ENCODE assay signal across 12 cellular contexts in the genomic region with DNA sequence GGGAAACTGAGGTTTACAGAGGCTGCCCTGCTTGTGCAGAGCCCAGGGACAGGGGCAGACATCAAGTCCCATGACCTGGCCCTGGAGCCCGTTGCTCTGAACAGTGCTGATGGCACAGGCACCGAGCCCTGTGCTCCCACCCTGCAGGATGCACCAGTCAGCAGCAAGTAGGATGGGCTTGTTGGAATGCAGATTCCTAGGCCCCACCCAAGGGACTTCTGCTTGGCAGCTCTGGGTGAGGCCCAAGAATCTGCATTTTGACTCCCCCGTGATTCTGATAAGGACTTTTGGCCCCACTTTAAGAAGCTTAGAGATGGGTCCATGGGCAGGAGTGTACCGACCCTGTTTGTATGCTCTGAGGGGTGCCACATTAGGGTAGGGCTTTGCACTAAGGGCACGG. TPM values are rescaled to one million over a fixed set of nuclear protein-coding genes. Genes with fewer than 3 reads are reported as not detected.
DNase-seq lines count a peak whose midpoint lies in the region; ATAC-seq and TF ChIP-seq lines count a peak whose summit lies in the region.
"Had no signal": no experiment of that assay in that cellular context is flagged by ENCODE, and none has a peak within 500 bp of the region (broad histone marks: within the 10 kb centered on the region; RNA-seq: fewer than 3 reads in every experiment).

No MANE protein-coding gene starts in this region.

- H3K9me3 ChIP-seq in lower lobe of right lung = no peaks in the 10 kb centered on the region
- H3K9me3 ChIP-seq in suprapubic skin = no peaks in the 10 kb centered on the region

- TF ChIP-seq CTCF in lower lobe of right lung (IDR thresholded peaks at IDR 0.05) = no peak
- TF ChIP-seq CTCF in suprapubic skin (IDR thresholded peaks at IDR 0.05) = no peak

- 90% methylated on average over 5 of the region's 5 CpGs for WGBS in suprapubic skin

- H3K27ac ChIP-seq in lower lobe of right lung (peak overlapping the region; percentile 50), suprapubic skin (peak overlapping the region; percentile 15)

- peaks cover 77% of the 10 kb centered on the region for H3K4me1 Mint-ChIP-seq in activated naive CD4-positive, alpha-beta T cell treated with anti-CD3 and anti-CD28 coated beads for 36 hours (ENCODE audit: low read depth)
- peaks cover 30% of the 10 kb centered on the region for H3K4me1 Mint-ChIP-seq in activated T-helper 17 cell treated with anti-CD3 and anti-CD28 coated beads, Interleukin-2, amount 50 U/mL, for 72 hours

- H3K27me3 ChIP-seq in lower lobe of right lung (ENCODE audit: low read depth) (no peaks in the 10 kb centered on the region), suprapubic skin (no peaks in the 10 kb centered on the region)

- peaks cover 18% of the 10 kb centered on the region for H3K36me3 Mint-ChIP-seq in activated naive CD4-positive, alpha-beta T cell treated with anti-CD3 and anti-CD28 coated beads for 36 hours (ENCODE audit: low read depth)
- peaks cover 79% of the 10 kb centered on the region for H3K36me3 Mint-ChIP-seq in activated T-helper 17 cell treated with anti-CD3 and anti-CD28 coated beads, Interleukin-2, amount 50 U/mL, for 72 hours (ENCODE audit: low read depth)

- no peak for TF ChIP-seq EP300 in suprapubic skin (IDR thresholded peaks at IDR 0.05)

- H3K36me3 ChIP-seq in lower lobe of right lung (peaks cover 90% of the 10 kb centered on the region), suprapubic skin (peaks cover 68% of the 10 kb centered on the region)

- intact Hi-C loops in activated naive CD4-positive, alpha-beta T cell treated with anti-CD3 and anti-CD28 coated beads for 36 hours (cut with micrococcal nuclease) = no loop called here
- intact Hi-C loops in lower lobe of right lung (cut with DNase I) = no loop called here

- H3K4me1 ChIP-seq in lower lobe of right lung (peaks cover 67% of the 10 kb centered on the region), suprapubic skin (peaks cover 46% of the 10 kb centered on the region)

- H3K4me3 ChIP-seq in lower lobe of right lung = no peak overlapping the region
- no peak overlapping the region for H3K4me3 ChIP-seq in suprapubic skin
- H3K4me3 ChIP-seq: lung had no signal

- DNase-seq in activated naive CD4-positive, alpha-beta T cell treated with anti-CD3 and anti-CD28 coated beads for 36 hours = no peak
- DNase-seq in activated naive CD4-positive, alpha-beta T cell (lab: John Stamatoyannopoulos, UW) = no peak
- no peak for DNase-seq in lower lobe of right lung
- no peak for DNase-seq in suprapubic skin (ENCODE audit: low spot score in 2 of 2)
- no peak for DNase-seq in RKO (ENCODE audit: low spot score)
- no peak for DNase-seq in activated CD4-positive, CD25-positive, alpha-beta regulatory T cell (lab: John Stamatoyannopoulos, UW)
- DNase-seq in GF-D8 (lab: John Stamatoyannopoulos, UW) = no peak
- DNase-seq: Karpas-422 had no signal

- peak overlapping the region; percentile 61 for H3K27ac Mint-ChIP-seq in activated naive CD4-positive, alpha-beta T cell treated with anti-CD3 and anti-CD28 coated beads for 36 hours
- peak overlapping the region; percentile 84 for H3K27ac Mint-ChIP-seq in activated T-helper 17 cell treated with anti-CD3 and anti-CD28 coated beads, Interleukin-2, amount 50 U/mL, for 72 hours
- H3K27ac Mint-ChIP-seq: progenitor cell of endocrine pancreas had no signal

- no peak for ATAC-seq in activated T-helper 17 cell treated with anti-CD3 and anti-CD28 coated beads, Interleukin-2, amount 50 U/mL, for 72 hours (replicated peaks)
- no peak for ATAC-seq in lower lobe of right lung
- ATAC-seq: Panc1 had no signal

- no peaks in the 10 kb centered on the region for H3K27me3 Mint-ChIP-seq in activated naive CD4-positive, alpha-beta T cell treated with anti-CD3 and anti-CD28 coated beads for 36 hours (ENCODE audit: low read depth)
- no peaks in the 10 kb centered on the region for H3K27me3 Mint-ChIP-seq in activated T-helper 17 cell treated with anti-CD3 and anti-CD28 coated beads, Interleukin-2, amount 50 U/mL, for 72 hours
- H3K27me3 Mint-ChIP-seq: progenitor cell of endocrine pancreas had no signal

- CTCF ChIA-PET in activated naive CD4-positive, alpha-beta T cell treated with anti-CD3 and anti-CD28 coated beads for 36 hours (lab: Charles Lee) = interaction anchor here (0.7 to 1.6 kb wide), 4 partner anchors 9 to 19 kb away, joined by 3 to 5 read pairs (median 4); no protein-coding TSS in a partner anchor

- H3K4me3 Mint-ChIP-seq in activated naive CD4-positive, alpha-beta T cell treated with anti-CD3 and anti-CD28 coated beads for 36 hours = no peak overlapping the region
- H3K4me3 Mint-ChIP-seq in activated T-helper 17 cell treated with anti-CD3 and anti-CD28 coated beads, Interleukin-2, amount 50 U/mL, for 72 hours = peak overlapping the region; percentile 35

- H3K9me3 Mint-ChIP-seq in activated naive CD4-positive, alpha-beta T cell treated with anti-CD3 and anti-CD28 coated beads for 36 hours = no peaks in the 10 kb centered on the region
- H3K9me3 Mint-ChIP-seq in activated T-helper 17 cell treated with anti-CD3 and anti-CD28 coated beads, Interleukin-2, amount 50 U/mL, for 72 hours = no peaks in the 10 kb centered on the region

- no peak for TF ChIP-seq POLR2A in suprapubic skin (IDR thresholded peaks at IDR 0.05)

RNA-seq across cellular contexts. Expression of a gene that starts 23.3 kb away (rescaled TPM):
- 100 to 1,000 TPM; 105 to 113 TPM for total RNA-seq in activated naive CD4-positive, alpha-beta T cell treated with anti-CD3 and anti-CD28 coated beads for 36 hours
- 100 to 1,000 TPM; 116 to 172 TPM for total RNA-seq in activated T-helper 17 cell treated with anti-CD3 and anti-CD28 coated beads, Interleukin-2, amount 50 U/mL, for 72 hours
- total RNA-seq in lower lobe of right lung = 158 TPM
- 100 to 1,000 TPM in 2 of 4 donors, 10 to 100 TPM in 2; 83.1 to 124 (median 99.6) TPM for total RNA-seq in suprapubic skin

RNA-seq across cellular contexts. Expression of a gene that starts 39.6 kb away (rescaled TPM):
- 1,000 to 10,000 TPM; 2,241 to 2,332 TPM for total RNA-seq in activated naive CD4-positive, alpha-beta T cell treated with anti-CD3 and anti-CD28 coated beads for 36 hours
- 1,000 to 10,000 TPM; 1,686 to 2,077 TPM for total RNA-seq in activated T-helper 17 cell treated with anti-CD3 and anti-CD28 coated beads, Interleukin-2, amount 50 U/mL, for 72 hours
- total RNA-seq in lower lobe of right lung (1,156 TPM), suprapubic skin (1,000 to 10,000 TPM; 1,382 to 1,902 (median 1,771) TPM)
